ENCODE assay signal across 27 cellular contexts in genomic region chr6:7658543-7658942, GRCh38.
"Had no signal": no experiment of that assay in that cellular context is flagged by ENCODE, and none has a peak within 500 bp of the region (broad histone marks: within the 10 kb centered on the region; RNA-seq: fewer than 3 reads in every experiment).

No MANE protein-coding gene starts in this region.

- DNase-seq: colonic mucosa; cortex of kidney; effector CD8-positive, alpha-beta T cell; effector memory CD8-positive, alpha-beta T cell; endodermal cell; erythroblast; esophagus squamous epithelium; foreskin fibroblast; foreskin melanocyte; gastrocnemius medialis; glutamatergic neuron; head of caudate nucleus; heart right ventricle; hippocampal formation; left cardiac atrium; left lung; left ventricle myocardium superior; mammary epithelial cell; mesendoderm; midbrain; naive thymus-derived CD4-positive, alpha-beta T cell had no signal

- H3K4me3 ChIP-seq: colonic mucosa, esophagus squamous epithelium, gastrocnemius medialis, heart right ventricle, left lung, lung had no signal

- ATAC-seq: effector memory CD8-positive, alpha-beta T cell; esophagus mucosa; gastrocnemius medialis; heart right ventricle; left cardiac atrium; left lung; left ventricle myocardium superior; naive thymus-derived CD4-positive, alpha-beta T cell had no signal

- H3K9me3 ChIP-seq: colonic mucosa, esophagus squamous epithelium, gastrocnemius medialis, heart right ventricle, left lung had no signal

- H3K36me3 ChIP-seq: colonic mucosa, esophagus squamous epithelium, gastrocnemius medialis, heart right ventricle, left lung had no signal

- H3K27me3 ChIP-seq: colonic mucosa, esophagus squamous epithelium, gastrocnemius medialis, left lung had no signal

- FAIRE-seq: endometrium, islet of Langerhans, keratinocyte had no signal

- H3K4me1 ChIP-seq: colonic mucosa, esophagus squamous epithelium, gastrocnemius medialis, heart right ventricle, left lung had no signal

- H3K27ac ChIP-seq: colonic mucosa, epithelial cell of prostate, esophagus squamous epithelium, gastrocnemius medialis, heart right ventricle, left lung had no signal
